In the genomic region with DNA sequence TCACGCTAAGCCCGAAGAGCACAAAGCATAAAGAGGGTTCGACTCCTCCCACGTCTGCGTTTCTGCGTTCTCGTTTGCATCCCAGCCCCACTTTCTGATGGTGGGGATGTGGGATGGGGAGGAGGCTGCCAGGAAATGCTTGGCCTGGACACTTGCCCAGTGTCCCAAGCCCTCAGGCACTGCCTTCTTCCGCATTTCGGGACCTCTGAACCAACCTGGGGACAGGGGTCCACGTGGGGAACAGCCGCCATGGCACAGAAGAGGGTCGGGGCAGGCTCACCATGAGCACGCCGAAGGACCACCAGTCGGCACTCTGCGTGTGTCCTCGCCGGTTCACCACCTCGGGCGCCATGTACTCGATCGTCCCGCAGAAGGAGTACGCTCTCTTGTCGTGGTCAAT, we compare ENCODE assay signal across 25 cellular contexts.
"Had no signal": no experiment of that assay in that cellular context is flagged by ENCODE, and none has a peak within 500 bp of the region (broad histone marks: within the 10 kb centered on the region; RNA-seq: fewer than 3 reads in every experiment).

No MANE protein-coding gene starts in this region.

- H3K36me3 ChIP-seq: adrenal gland had no signal

- H3K4me3 Mint-ChIP-seq: activated CD4-positive, alpha-beta T cell treated with anti-CD3 and anti-CD28 coated beads, Interleukin-2, amount 10 ng/mL, durations not matched to agents 7 days and 5 days; activated CD8-positive, alpha-beta T cell treated with anti-CD3 and anti-CD28 coated beads for 36 hours; activated naive CD4-positive, alpha-beta T cell treated with anti-CD3 and anti-CD28 coated beads for 36 hours; activated naive CD4-positive, alpha-beta T cell treated with anti-CD3 and anti-CD28 coated beads, Interleukin-2, amount 50 U/mL, for 24 hours; activated naive CD8-positive, alpha-beta T cell treated with anti-CD3 and anti-CD28 coated beads for 36 hours; activated naive CD8-positive, alpha-beta T cell treated with anti-CD3 and anti-CD28 coated beads, Interleukin-2, amount 50 U/mL, for 24 hours; activated T-cell treated with anti-CD3 and anti-CD28 coated beads, Interleukin-2, amount 50 U/mL, for 4 hours; activated T-helper 17 cell treated with anti-CD3 and anti-CD28 coated beads, Interleukin-2, amount 50 U/mL, for 72 hours; effector memory CD8-positive, alpha-beta T cell had no signal

- H3K27me3 Mint-ChIP-seq: activated CD4-positive, alpha-beta T cell treated with anti-CD3 and anti-CD28 coated beads, Interleukin-2, amount 10 ng/mL, durations not matched to agents 7 days and 5 days; activated CD8-positive, alpha-beta T cell treated with anti-CD3 and anti-CD28 coated beads for 36 hours; activated naive CD4-positive, alpha-beta T cell treated with anti-CD3 and anti-CD28 coated beads, Interleukin-2, amount 50 U/mL, for 24 hours; activated naive CD8-positive, alpha-beta T cell treated with anti-CD3 and anti-CD28 coated beads for 36 hours; activated naive CD8-positive, alpha-beta T cell treated with anti-CD3 and anti-CD28 coated beads, Interleukin-2, amount 50 U/mL, for 24 hours; activated T-helper 17 cell treated with anti-CD3 and anti-CD28 coated beads, Interleukin-2, amount 50 U/mL, for 72 hours had no signal

- H3K4me1 ChIP-seq: adrenal gland, body of pancreas had no signal

- H3K36me3 Mint-ChIP-seq: activated naive CD8-positive, alpha-beta T cell treated with anti-CD3 and anti-CD28 coated beads for 36 hours had no signal

- H3K4me3 ChIP-seq: adrenal gland, body of pancreas, esophagus squamous epithelium, gastroesophageal sphincter, heart right ventricle had no signal

- H3K27ac ChIP-seq: adrenal gland, body of pancreas, epithelial cell of prostate, esophagus squamous epithelium, gastroesophageal sphincter, heart right ventricle had no signal

- H3K9me3 ChIP-seq: adrenal gland, body of pancreas, esophagus squamous epithelium, gastroesophageal sphincter, heart right ventricle had no signal

- H3K4me1 Mint-ChIP-seq: activated CD4-positive, alpha-beta T cell treated with anti-CD3 and anti-CD28 coated beads, Interleukin-2, amount 10 ng/mL, durations not matched to agents 7 days and 5 days had no signal

- H3K9me3 Mint-ChIP-seq: activated CD4-positive, alpha-beta T cell treated with anti-CD3 and anti-CD28 coated beads, Interleukin-2, amount 10 ng/mL, durations not matched to agents 7 days and 5 days; activated CD8-positive, alpha-beta T cell treated with anti-CD3 and anti-CD28 coated beads for 36 hours; activated naive CD4-positive, alpha-beta T cell treated with anti-CD3 and anti-CD28 coated beads for 36 hours; activated naive CD4-positive, alpha-beta T cell treated with anti-CD3 and anti-CD28 coated beads, Interleukin-2, amount 50 U/mL, for 24 hours; activated naive CD8-positive, alpha-beta T cell treated with anti-CD3 and anti-CD28 coated beads for 36 hours; activated naive CD8-positive, alpha-beta T cell treated with anti-CD3 and anti-CD28 coated beads, Interleukin-2, amount 50 U/mL, for 24 hours; activated T-cell treated with anti-CD3 and anti-CD28 coated beads, Interleukin-2, amount 50 U/mL, for 4 hours; activated T-helper 17 cell treated with anti-CD3 and anti-CD28 coated beads, Interleukin-2, amount 50 U/mL, for 72 hours had no signal

- H3K27me3 ChIP-seq: adrenal gland, body of pancreas, gastroesophageal sphincter, heart right ventricle had no signal

- DNase-seq: activated CD4-positive, alpha-beta T cell treated with anti-CD3 and anti-CD28 coated beads for 1 hour; activated CD4-positive, alpha-beta T cell treated with anti-CD3 and anti-CD28 coated beads for 4 hours; activated CD4-positive, alpha-beta T cell treated with anti-CD3 and anti-CD28 coated beads, Interleukin-2, amount 10 ng/mL, durations not matched to agents 7 days and 5 days; activated CD4-positive, alpha-beta T cell treated with anti-CD3 and anti-CD28 coated beads, Interleukin-2, amount 50 U/mL, for 4 hours; activated CD8-positive, alpha-beta memory T cell treated with anti-CD3 and anti-CD28 coated beads for 24 hours; activated CD8-positive, alpha-beta T cell treated with anti-CD3 and anti-CD28 coated beads for 36 hours; activated naive CD4-positive, alpha-beta T cell treated with anti-CD3 and anti-CD28 coated beads for 36 hours; activated naive CD8-positive, alpha-beta T cell treated with anti-CD3 and anti-CD28 coated beads for 36 hours; activated naive CD8-positive, alpha-beta T cell treated with anti-CD3 and anti-CD28 coated beads, Interleukin-2, amount 50 U/mL, for 24 hours; activated T-cell treated with anti-CD3 and anti-CD28 coated beads, Interleukin-2, amount 50 U/mL, for 4 hours; adrenal gland; amygdala; body of pancreas; cortex of kidney; dermis blood vessel endothelial cell; effector CD4-positive, alpha-beta T cell; effector memory CD8-positive, alpha-beta T cell; esophagus squamous epithelium; foreskin melanocyte; heart right ventricle; T-helper 2 cell had no signal

- ATAC-seq: activated CD8-positive, alpha-beta T cell treated with anti-CD3 and anti-CD28 coated beads for 36 hours; activated naive CD8-positive, alpha-beta T cell treated with anti-CD3 and anti-CD28 coated beads, Interleukin-2, amount 50 U/mL, for 24 hours; activated T-cell treated with anti-CD3 and anti-CD28 coated beads, Interleukin-2, amount 50 U/mL, for 4 hours; activated T-helper 17 cell treated with anti-CD3 and anti-CD28 coated beads, Interleukin-2, amount 50 U/mL, for 72 hours; body of pancreas; effector memory CD8-positive, alpha-beta T cell; gastroesophageal sphincter; heart right ventricle had no signal

- H3K27ac Mint-ChIP-seq: activated CD4-positive, alpha-beta T cell treated with anti-CD3 and anti-CD28 coated beads, Interleukin-2, amount 10 ng/mL, durations not matched to agents 7 days and 5 days; activated CD8-positive, alpha-beta T cell treated with anti-CD3 and anti-CD28 coated beads for 36 hours; activated naive CD4-positive, alpha-beta T cell treated with anti-CD3 and anti-CD28 coated beads for 36 hours; activated naive CD4-positive, alpha-beta T cell treated with anti-CD3 and anti-CD28 coated beads, Interleukin-2, amount 50 U/mL, for 24 hours; activated naive CD8-positive, alpha-beta T cell treated with anti-CD3 and anti-CD28 coated beads for 36 hours; activated naive CD8-positive, alpha-beta T cell treated with anti-CD3 and anti-CD28 coated beads, Interleukin-2, amount 50 U/mL, for 24 hours; effector memory CD8-positive, alpha-beta T cell had no signal
